ENCODE assay signal across 11 cellular contexts in the genomic region with DNA sequence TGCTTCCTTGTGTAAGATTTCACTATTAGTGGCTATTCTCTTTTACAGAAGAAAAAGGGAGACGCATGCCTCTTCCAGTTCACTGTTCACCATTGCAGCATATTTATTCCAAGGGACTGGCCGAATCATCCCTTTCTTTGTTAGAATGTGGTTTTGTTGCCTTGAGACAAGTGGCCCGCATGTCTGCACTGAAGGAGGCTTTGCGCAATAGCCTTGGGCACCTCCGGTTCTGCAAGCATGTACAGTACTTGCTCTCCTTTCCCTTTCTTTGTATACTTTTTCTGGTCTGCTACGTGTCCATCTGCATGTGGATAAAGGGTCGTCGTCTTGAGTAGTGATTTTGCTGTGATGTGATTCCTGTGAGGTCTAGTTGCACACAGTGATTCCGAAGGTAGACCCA. TPM values are rescaled to one million over a fixed set of nuclear protein-coding genes. Genes with fewer than 3 reads are reported as not detected.
A peak's percentile ranks its signal among the peaks of the same experiment; 100 is the strongest.
DNase-seq lines count a peak whose midpoint lies in the region; ATAC-seq and TF ChIP-seq lines count a peak whose summit lies in the region.
"Had no signal": no experiment of that assay in that cellular context is flagged by ENCODE, and none has a peak within 500 bp of the region (broad histone marks: within the 10 kb centered on the region; RNA-seq: fewer than 3 reads in every experiment).

No MANE protein-coding gene starts in this region.

- DNase-seq in heart left ventricle (no peak), right cardiac atrium (no peak), astrocyte of the spinal cord (ENCODE audit: low read depth, low spot score) (peak; percentile 82), vagina (ENCODE audit: extremely low spot score in 2 of 2) (no peak)
- no peak for DNase-seq in stimulated activated CD4-positive, alpha-beta T cell treated with anti-CD3 and anti-CD28 coated beads, Interleukin-2, amount 100 ng/mL, for 24 hours
- DNase-seq: hippocampal formation; NCI-H1436; stimulated activated CD4-positive, alpha-beta T cell treated with anti-CD3 and anti-CD28 coated beads, Interleukin-4, amount 100 ng/mL, for 4 hours had no signal

- TF ChIP-seq CTCF in heart left ventricle (IDR thresholded peaks at IDR 0.05) (no peak), astrocyte of the spinal cord (IDR thresholded peaks at IDR 0.05; ENCODE audit: low read depth, low read length) (no peak), liver (IDR thresholded peaks at IDR 0.05; ENCODE audit: low read depth, low read length, missing input control) (no peak), vagina (IDR thresholded peaks at IDR 0.05) (no peak)

- in situ Hi-C loops in astrocyte of the spinal cord (cut with HindIII; ENCODE audit: low sequenced_read_pairs): no loop called here

- 87 to 91% (median 89%) methylated on average over 9 of the region's 9 CpGs for WGBS in heart left ventricle, 4 donors
- 81% methylated on average over 9 of the region's 9 CpGs for WGBS in right cardiac atrium
- WGBS in liver: 75% methylated on average over 9 of the region's 9 CpGs

- no peak overlapping the region for H3K9ac ChIP-seq in liver (ENCODE audit: low read depth in 1 of 2, low read length in 2 of 2)

- no peak for ATAC-seq in heart left ventricle
- ATAC-seq in right cardiac atrium: no peak
- ATAC-seq in GM19452 (IDR thresholded peaks at IDR 0.05; ENCODE audit: unreplicated experiment): no peak
- ATAC-seq in HG03175 (IDR thresholded peaks at IDR 0.05; ENCODE audit: unreplicated experiment): no peak

- intact Hi-C loops in heart left ventricle (cut with DNase I): loop anchor here in 2 of 10 donors (5.0 kb wide), 2 partner anchors 39 to 44 kb away; a partner anchor contains a TSS
- intact Hi-C loops in right cardiac atrium (cut with DNase I): no loop called here
- intact Hi-C loops in vagina (cut with DNase I): loop anchor here (5.0 kb wide), 1 partner anchor 44 kb away; a partner anchor contains a TSS

- peak overlapping the region in 7 of 12 donors; percentile 68 to 87 (median 81) for H3K27ac ChIP-seq in heart left ventricle
- no peak overlapping the region for H3K27ac ChIP-seq in right cardiac atrium (ENCODE audit: low read length)
- H3K27ac ChIP-seq in liver (ENCODE audit: low read depth in 1 of 2, low read length in 2 of 2): peak overlapping the region; percentile 85 to 91
- peak overlapping the region; percentile 78 for H3K27ac ChIP-seq in vagina

- H3K9me3 ChIP-seq in heart left ventricle: no peaks in the 10 kb centered on the region
- H3K9me3 ChIP-seq in right cardiac atrium (ENCODE audit: control insufficient read depth, low read length): no peaks in the 10 kb centered on the region
- no peaks in the 10 kb centered on the region for H3K9me3 ChIP-seq in liver (ENCODE audit: control insufficient read depth in 4 of 4, low read length in 3 of 4)
- no peaks in the 10 kb centered on the region for H3K9me3 ChIP-seq in vagina

- TF ChIP-seq RAD21 in liver (IDR thresholded peaks at IDR 0.05): no peak

- H3K4me1 ChIP-seq in heart left ventricle: peaks cover 0 to 65% (median 46%) of the 10 kb centered on the region in 12 donors
- peaks cover 17% of the 10 kb centered on the region for H3K4me1 ChIP-seq in right cardiac atrium (ENCODE audit: control insufficient read depth, insufficient read depth, low read length)
- H3K4me1 ChIP-seq in liver (ENCODE audit: control insufficient read depth in 4 of 4, insufficient read depth in 4 of 4, low read length in 3 of 4): peaks cover 15 to 44% (median 30%) of the 10 kb centered on the region in 4 donors
- H3K4me1 ChIP-seq in vagina: peaks cover 59% of the 10 kb centered on the region

- H3K4me3 ChIP-seq in heart left ventricle: no peak overlapping the region
- no peak overlapping the region for H3K4me3 ChIP-seq in right cardiac atrium (ENCODE audit: low read length)
- no peak overlapping the region for H3K4me3 ChIP-seq in astrocyte of the spinal cord (ENCODE audit: low read depth, low read length)
- H3K4me3 ChIP-seq in liver (ENCODE audit: low read depth in 1 of 3, low read length in 3 of 3): no peak overlapping the region
- no peak overlapping the region for H3K4me3 ChIP-seq in vagina

- H3K36me3 ChIP-seq in heart left ventricle (peaks cover 0 to under 1% (median 0%) of the 10 kb centered on the region in 9 donors), liver (ENCODE audit: control insufficient read depth in 4 of 4, insufficient read depth in 3 of 4, low read depth in 1 of 4, low read length in 3 of 4) (no peaks in the 10 kb centered on the region), vagina (no peaks in the 10 kb centered on the region)

- TF ChIP-seq POLR2A in heart left ventricle (IDR thresholded peaks at IDR 0.05): no peak
- TF ChIP-seq POLR2A in vagina (IDR thresholded peaks at IDR 0.05): no peak

- H3K27me3 ChIP-seq in heart left ventricle (no peaks in the 10 kb centered on the region), right cardiac atrium (ENCODE audit: control insufficient read depth, insufficient read depth) (no peaks in the 10 kb centered on the region), liver (ENCODE audit: control insufficient read depth in 4 of 4, insufficient read depth in 4 of 4, low read length in 3 of 4) (no peaks in the 10 kb centered on the region), vagina (no peaks in the 10 kb centered on the region)

TF ChIP-seq in liver, 16 proteins besides CTCF, POLR2A, EP300 and RAD21:
- TF ChIP-seq SP1 (IDR thresholded peaks at IDR 0.05) (no peak), HNF4A (conservative IDR thresholded peaks at IDR 0.05) (no peak), FOXA1 (IDR thresholded peaks at IDR 0.05) (no peak), JUND (IDR thresholded peaks at IDR 0.05) (no peak), TAF1 (conservative IDR thresholded peaks at IDR 0.05) (no peak), NR2F2 (IDR thresholded peaks at IDR 0.05) (no peak), FOXA2 (IDR thresholded peaks at IDR 0.05) (no peak), YY1 (IDR thresholded peaks at IDR 0.05) (no peak), RXRA (IDR thresholded peaks at IDR 0.05) (no peak), EGR1 (IDR thresholded peaks at IDR 0.05; ENCODE audit: low read depth in 2 of 2) (no peak), HNF4G (IDR thresholded peaks at IDR 0.05) (no peak), GABPA (IDR thresholded peaks at IDR 0.05 in 1 of 2, conservative IDR thresholded peaks at IDR 0.05 in 1 of 2) (no peak)
- TF ChIP-seq, protein P1, sequence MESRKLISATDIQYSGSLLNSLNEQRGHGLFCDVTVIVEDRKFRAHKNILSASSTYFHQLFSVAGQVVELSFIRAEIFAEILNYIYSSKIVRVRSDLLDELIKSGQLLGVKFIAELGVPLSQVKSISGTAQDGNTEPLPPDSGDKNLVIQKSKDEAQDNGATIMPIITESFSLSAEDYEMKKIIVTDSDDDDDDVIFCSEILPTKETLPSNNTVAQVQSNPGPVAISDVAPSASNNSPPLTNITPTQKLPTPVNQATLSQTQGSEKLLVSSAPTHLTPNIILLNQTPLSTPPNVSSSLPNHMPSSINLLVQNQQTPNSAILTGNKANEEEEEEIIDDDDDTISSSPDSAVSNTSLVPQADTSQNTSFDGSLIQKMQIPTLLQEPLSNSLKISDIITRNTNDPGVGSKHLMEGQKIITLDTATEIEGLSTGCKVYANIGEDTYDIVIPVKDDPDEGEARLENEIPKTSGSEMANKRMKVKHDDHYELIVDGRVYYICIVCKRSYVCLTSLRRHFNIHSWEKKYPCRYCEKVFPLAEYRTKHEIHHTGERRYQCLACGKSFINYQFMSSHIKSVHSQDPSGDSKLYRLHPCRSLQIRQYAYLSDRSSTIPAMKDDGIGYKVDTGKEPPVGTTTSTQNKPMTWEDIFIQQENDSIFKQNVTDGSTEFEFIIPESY (IDR thresholded peaks at IDR 0.05): no peak
- TF ChIP-seq, protein P2, sequence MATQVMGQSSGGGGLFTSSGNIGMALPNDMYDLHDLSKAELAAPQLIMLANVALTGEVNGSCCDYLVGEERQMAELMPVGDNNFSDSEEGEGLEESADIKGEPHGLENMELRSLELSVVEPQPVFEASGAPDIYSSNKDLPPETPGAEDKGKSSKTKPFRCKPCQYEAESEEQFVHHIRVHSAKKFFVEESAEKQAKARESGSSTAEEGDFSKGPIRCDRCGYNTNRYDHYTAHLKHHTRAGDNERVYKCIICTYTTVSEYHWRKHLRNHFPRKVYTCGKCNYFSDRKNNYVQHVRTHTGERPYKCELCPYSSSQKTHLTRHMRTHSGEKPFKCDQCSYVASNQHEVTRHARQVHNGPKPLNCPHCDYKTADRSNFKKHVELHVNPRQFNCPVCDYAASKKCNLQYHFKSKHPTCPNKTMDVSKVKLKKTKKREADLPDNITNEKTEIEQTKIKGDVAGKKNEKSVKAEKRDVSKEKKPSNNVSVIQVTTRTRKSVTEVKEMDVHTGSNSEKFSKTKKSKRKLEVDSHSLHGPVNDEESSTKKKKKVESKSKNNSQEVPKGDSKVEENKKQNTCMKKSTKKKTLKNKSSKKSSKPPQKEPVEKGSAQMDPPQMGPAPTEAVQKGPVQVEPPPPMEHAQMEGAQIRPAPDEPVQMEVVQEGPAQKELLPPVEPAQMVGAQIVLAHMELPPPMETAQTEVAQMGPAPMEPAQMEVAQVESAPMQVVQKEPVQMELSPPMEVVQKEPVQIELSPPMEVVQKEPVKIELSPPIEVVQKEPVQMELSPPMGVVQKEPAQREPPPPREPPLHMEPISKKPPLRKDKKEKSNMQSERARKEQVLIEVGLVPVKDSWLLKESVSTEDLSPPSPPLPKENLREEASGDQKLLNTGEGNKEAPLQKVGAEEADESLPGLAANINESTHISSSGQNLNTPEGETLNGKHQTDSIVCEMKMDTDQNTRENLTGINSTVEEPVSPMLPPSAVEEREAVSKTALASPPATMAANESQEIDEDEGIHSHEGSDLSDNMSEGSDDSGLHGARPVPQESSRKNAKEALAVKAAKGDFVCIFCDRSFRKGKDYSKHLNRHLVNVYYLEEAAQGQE (IDR thresholded peaks at IDR 0.05): no peak
- TF ChIP-seq, protein P3, sequence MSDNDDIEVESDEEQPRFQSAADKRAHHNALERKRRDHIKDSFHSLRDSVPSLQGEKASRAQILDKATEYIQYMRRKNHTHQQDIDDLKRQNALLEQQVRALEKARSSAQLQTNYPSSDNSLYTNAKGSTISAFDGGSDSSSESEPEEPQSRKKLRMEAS (IDR thresholded peaks at IDR 0.05): no peak
- TF ChIP-seq, protein P4, sequence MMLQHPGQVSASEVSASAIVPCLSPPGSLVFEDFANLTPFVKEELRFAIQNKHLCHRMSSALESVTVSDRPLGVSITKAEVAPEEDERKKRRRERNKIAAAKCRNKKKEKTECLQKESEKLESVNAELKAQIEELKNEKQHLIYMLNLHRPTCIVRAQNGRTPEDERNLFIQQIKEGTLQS (IDR thresholded peaks at IDR 0.05): no peak

RNA-seq across cellular contexts. Expression of a gene that starts 43.0 kb away (rescaled TPM):
- 10 to 100 TPM; 30.5 to 75.6 (median 40.6) TPM for total RNA-seq in heart left ventricle
- polyA plus RNA-seq in heart left ventricle: 10 to 100 TPM; 31.9 to 38.7 TPM
- total RNA-seq in right cardiac atrium: 10 to 100 TPM; 22.9 to 44.9 (median 29.0) TPM
- polyA plus RNA-seq in right cardiac atrium: 36.9 TPM
- 100 to 1,000 TPM in 1 of 2 donors, 10 to 100 TPM in 1; 53.8 to 124 TPM for total RNA-seq in liver
- polyA plus RNA-seq in liver: 10 to 100 TPM; 22.9 to 34.7 TPM
- 147 TPM for total RNA-seq in vagina
